ENCODE assay signal across 24 cellular contexts in the genomic region with DNA sequence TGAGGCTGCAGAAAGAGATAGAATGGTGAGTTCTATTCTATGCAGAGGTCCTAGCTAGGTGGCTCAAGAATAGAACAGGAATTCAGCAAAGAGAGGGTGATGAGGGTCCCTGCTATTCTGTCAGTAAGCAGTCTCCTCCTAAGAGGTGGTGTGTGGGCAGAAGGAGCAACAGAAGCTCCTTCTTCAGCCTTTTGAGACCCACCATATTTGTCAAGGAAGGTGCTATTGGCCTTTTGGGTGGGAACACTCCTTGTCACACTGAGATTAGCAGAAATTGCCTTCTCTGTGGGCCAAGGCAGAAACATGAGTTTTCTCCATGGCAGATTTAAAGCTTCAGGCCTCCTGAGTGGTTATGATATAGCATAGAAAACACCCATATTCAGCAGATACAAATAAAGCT.
"Had no signal": no experiment of that assay in that cellular context is flagged by ENCODE, and none has a peak within 500 bp of the region (broad histone marks: within the 10 kb centered on the region; RNA-seq: fewer than 3 reads in every experiment).

No MANE protein-coding gene starts in this region.

- H3K4me1 ChIP-seq: gastrocnemius medialis, prostate gland, right atrium auricular region, upper lobe of left lung had no signal

- H3K27ac ChIP-seq: epithelial cell of prostate, gastrocnemius medialis, prostate gland, right atrium auricular region, sigmoid colon, thoracic aorta, tibial nerve, upper lobe of left lung had no signal

- H3K9me3 ChIP-seq: gastrocnemius medialis, prostate gland, right atrium auricular region, sigmoid colon, thoracic aorta, tibial nerve, upper lobe of left lung had no signal

- H3K27me3 ChIP-seq: gastrocnemius medialis, right atrium auricular region, sigmoid colon, tibial nerve, upper lobe of left lung had no signal

- DNase-seq: effector CD8-positive, alpha-beta T cell; endodermal cell; foreskin fibroblast; gastrocnemius medialis; head of caudate nucleus; kidney; mesendoderm; midbrain; naive thymus-derived CD4-positive, alpha-beta T cell; nephron progenitor cell; nucleus accumbens; sigmoid colon; stimulated activated CD4-positive, alpha-beta T cell treated with anti-CD3 and anti-CD28 coated beads, Interleukin-4, amount 100 ng/mL, for 4 hours; stimulated activated naive CD8-positive, alpha-beta T cell treated with anti-CD3 and anti-CD28 coated beads, Interleukin-15, Interleukin-2, amounts not matched to agents 100 U/mL and 50 U/mL, for 24 hours; substantia nigra; upper lobe of left lung had no signal

- H3K4me1 Mint-ChIP-seq: endodermal cell; naive thymus-derived CD4-positive, alpha-beta T cell; nephron progenitor cell; stimulated activated memory B cell treated with anti-CD40 and anti-IgM and Interleukin-4, amounts not matched to agents 10 μg/mL and 1 μg/mL and 100 μg/mL, for 72 hours had no signal

- H3K36me3 Mint-ChIP-seq: stimulated activated memory B cell treated with anti-CD40 and anti-IgM and Interleukin-4, amounts not matched to agents 10 μg/mL and 1 μg/mL and 100 μg/mL, for 72 hours had no signal

- ATAC-seq: esophagus mucosa; gastrocnemius medialis; left lobe of liver; naive thymus-derived CD4-positive, alpha-beta T cell; stimulated activated memory B cell treated with anti-CD40 and anti-IgM and Interleukin-4, amounts not matched to agents 10 μg/mL and 1 μg/mL and 100 μg/mL, for 72 hours; stimulated activated naive CD8-positive, alpha-beta T cell treated with anti-CD3 and anti-CD28 coated beads, Interleukin-15, Interleukin-2, amounts not matched to agents 100 U/mL and 50 U/mL, for 24 hours had no signal

- H3K4me3 Mint-ChIP-seq: endodermal cell; naive thymus-derived CD4-positive, alpha-beta T cell; nephron progenitor cell; stimulated activated memory B cell treated with anti-CD40 and anti-IgM and Interleukin-4, amounts not matched to agents 10 μg/mL and 1 μg/mL and 100 μg/mL, for 72 hours had no signal

- H3K27ac Mint-ChIP-seq: endodermal cell; naive thymus-derived CD4-positive, alpha-beta T cell; nephron progenitor cell; stimulated activated memory B cell treated with anti-CD40 and anti-IgM and Interleukin-4, amounts not matched to agents 10 μg/mL and 1 μg/mL and 100 μg/mL, for 72 hours had no signal

- H3K27me3 Mint-ChIP-seq: stimulated activated memory B cell treated with anti-CD40 and anti-IgM and Interleukin-4, amounts not matched to agents 10 μg/mL and 1 μg/mL and 100 μg/mL, for 72 hours had no signal

- H3K9me3 Mint-ChIP-seq: endodermal cell; nephron progenitor cell; stimulated activated memory B cell treated with anti-CD40 and anti-IgM and Interleukin-4, amounts not matched to agents 10 μg/mL and 1 μg/mL and 100 μg/mL, for 72 hours had no signal

- H3K4me3 ChIP-seq: gastrocnemius medialis, prostate gland, right atrium auricular region, sigmoid colon, thoracic aorta, tibial nerve, upper lobe of left lung had no signal

- H3K36me3 ChIP-seq: prostate gland had no signal
